ENCODE assay signal across 31 cellular contexts in the genomic region with DNA sequence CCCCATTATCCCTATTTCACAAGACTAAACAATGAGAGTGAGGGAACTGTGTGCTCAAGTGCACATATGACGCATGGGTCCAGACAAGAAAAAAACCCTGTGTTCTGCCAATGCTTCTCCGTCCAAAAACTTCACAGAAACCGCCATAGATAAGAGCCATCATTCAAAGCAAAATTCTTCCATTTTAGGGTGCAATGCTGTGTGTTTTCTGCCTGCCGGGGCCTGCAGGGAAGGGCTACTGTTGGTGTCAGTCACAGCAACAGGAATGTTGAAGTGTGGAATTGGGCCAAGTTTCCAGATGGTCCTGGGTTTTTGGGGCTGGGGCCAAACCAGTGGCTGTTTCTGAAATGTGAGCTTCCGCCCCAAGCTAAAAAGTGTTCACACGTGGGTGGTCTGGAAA. TPM values are rescaled to one million over a fixed set of nuclear protein-coding genes. Genes with fewer than 3 reads are reported as not detected.
DNase-seq lines count a peak whose midpoint lies in the region; ATAC-seq and TF ChIP-seq lines count a peak whose summit lies in the region.
"Had no signal": no experiment of that assay in that cellular context is flagged by ENCODE, and none has a peak within 500 bp of the region (broad histone marks: within the 10 kb centered on the region; RNA-seq: fewer than 3 reads in every experiment).

No MANE protein-coding gene starts in this region.

- no peak for TF ChIP-seq CTCF in fibroblast of pulmonary artery (IDR thresholded peaks at IDR 0.05; ENCODE audit: low read length, missing control alignments)

- ATAC-seq in GM21529 (IDR thresholded peaks at IDR 0.05; ENCODE audit: unreplicated experiment): no peak
- ATAC-seq: activated CD4-positive, CD25-positive, alpha-beta regulatory T cell treated with anti-CD3 and anti-CD28 coated beads, Interleukin-2, amount 50 U/mL, for 24 hours; activated CD8-positive, alpha-beta T cell treated with anti-CD3 and anti-CD28 coated beads, Interleukin-2, amount 10 ng/mL, durations not matched to agents 7 days and 5 days; stimulated activated memory B cell treated with anti-CD40 and anti-IgM and Interleukin-4, amounts not matched to agents 10 μg/mL and 1 μg/mL and 100 μg/mL, for 72 hours had no signal

- no peak overlapping the region for H3K4me3 ChIP-seq in fibroblast of pulmonary artery (replicated peaks; ENCODE audit: low read depth, low read length)
- H3K4me3 ChIP-seq: GM23248, thoracic aorta had no signal

- DNase-seq in LHCN-M2 (ENCODE audit: low read depth): peak; percentile 6
- peak; percentile 71 for DNase-seq in NCI-H446 treated with DMSO at 0.1 percent for 48 hours (lab: John Stamatoyannopoulos, UW)
- DNase-seq in fibroblast of pulmonary artery (ENCODE audit: low read depth): peak; percentile 0
- DNase-seq in myocyte (ENCODE audit: low read depth): peak; percentile 63
- DNase-seq in stimulated activated naive CD4-positive, alpha-beta T cell treated with Interleukin-2 at 50 U/mL for 16 hours (lab: John Stamatoyannopoulos, UW): no peak
- no peak for DNase-seq in NCI-H2081 (lab: John Stamatoyannopoulos, UW)
- no peak for DNase-seq in occipital lobe (lab: John Stamatoyannopoulos, UW)
- DNase-seq: activated CD8-positive, alpha-beta T cell treated with anti-CD3 and anti-CD28 coated beads, Interleukin-2, amount 10 ng/mL, durations not matched to agents 7 days and 5 days; activated naive CD4-positive, alpha-beta T cell; activated T-cell treated with anti-CD3 and anti-CD28 coated beads, Interleukin-2, amount 50 U/mL, for 24 hours; amniotic stem cell; CD4-positive, alpha-beta T cell; effector CD4-positive, alpha-beta T cell; erythroblast; foreskin melanocyte; GM23248; hypothalamus; Karpas-422; NCI-H1092; NCI-H2081 treated with DMSO at 0.1 percent for 48 hours; NCI-H748 treated with DMSO at 0.1 percent for 48 hours; SHP77 treated with DMSO at 0.1 percent for 48 hours; small intestine; stimulated activated CD4-positive, alpha-beta T cell treated with anti-CD3 and anti-CD28 coated beads, Interleukin-2, amount 100 ng/mL, for 24 hours had no signal

RNA-seq across cellular contexts. Expression of gene MC2R, which starts 0.6 kb away (rescaled TPM):
- total RNA-seq in LHCN-M2 (2014; rRNA removed) (not detected in 2 replicates), myocyte (not detected in 2 replicates), occipital lobe (not detected)
- not detected for polyA plus RNA-seq in LHCN-M2 (2012)
- polyA plus RNA-seq in myocyte (2012): not detected
- total RNA-seq: activated CD8-positive, alpha-beta T cell treated with anti-CD3 and anti-CD28 coated beads, Interleukin-2, amount 10 ng/mL, durations not matched to agents 7 days and 5 days; CD4-positive, alpha-beta T cell; GM23248; lung microvascular endothelial cell; OCI-LY7; progenitor cell of endocrine pancreas; thoracic aorta had no signal
- polyA plus RNA-seq: GM23248 had no signal

Comparison
In these comparisons a context has a peak if more than half of its experiments do, and no peak if none do; other contexts are left out.
1. DNase-seq: peak in LHCN-M2 (single experiment), NCI-H446 treated with DMSO at 0.1 percent for 48 hours (single experiment), fibroblast of pulmonary artery (single experiment) and myocyte (single experiment); none in stimulated activated naive CD4-positive, alpha-beta T cell treated with Interleukin-2 at 50 U/mL for 16 hours (single experiment), NCI-H2081 (0 of 2) and occipital lobe (single experiment).